11 cellular contexts compared by ENCODE assay signal in the genomic region with DNA sequence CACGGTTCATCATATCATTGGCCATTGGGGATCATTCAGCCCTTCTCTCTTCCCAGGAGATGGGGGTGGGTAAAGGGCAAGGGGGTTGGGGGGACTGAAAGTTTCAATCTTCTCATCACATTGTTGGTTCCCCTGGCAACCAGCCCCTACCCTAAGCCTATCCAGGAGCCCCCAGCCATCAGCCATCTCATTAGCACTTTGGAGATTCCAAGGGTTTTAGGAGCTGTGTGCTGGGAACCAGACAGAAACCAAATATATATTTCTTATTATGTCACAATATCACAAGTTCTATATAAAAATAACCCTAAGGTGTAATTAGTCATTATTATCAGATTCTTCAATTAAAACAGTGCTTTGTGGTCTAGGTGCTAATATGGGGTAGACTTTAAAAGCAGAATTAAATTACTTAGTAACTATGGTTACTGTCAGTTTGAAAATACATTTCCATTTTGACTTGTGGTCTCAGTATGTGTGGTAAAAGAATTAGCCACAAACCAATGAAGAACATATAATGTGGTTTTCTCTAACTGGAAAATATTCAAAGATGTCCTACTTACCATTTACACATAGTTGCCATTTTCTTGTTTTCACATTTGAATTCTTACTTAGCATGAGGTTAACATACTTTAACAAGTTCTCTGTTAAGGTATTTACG. TPM values are rescaled to one million over a fixed set of nuclear protein-coding genes. Genes with fewer than 3 reads are reported as not detected.
DNase-seq lines count a peak whose midpoint lies in the region; ATAC-seq, FAIRE-seq and TF ChIP-seq lines count a peak whose summit lies in the region.
"Had no signal": no experiment of that assay in that cellular context is flagged by ENCODE, and none has a peak within 500 bp of the region (broad histone marks: within the 10 kb centered on the region; RNA-seq: fewer than 3 reads in every experiment).

No MANE protein-coding gene starts in this region.

- peak overlapping the region; percentile 65 for H3K4me3 Mint-ChIP-seq in T-helper 17 cell
- H3K4me3 Mint-ChIP-seq: B cell had no signal

- H3K4me3 ChIP-seq in esophagus muscularis mucosa, result no peak overlapping the region

- H3K4me1 Mint-ChIP-seq in T-helper 17 cell, result peaks cover 21% of the 10 kb centered on the region
- H3K4me1 Mint-ChIP-seq: B cell had no signal

- no peaks in the 10 kb centered on the region for H3K4me1 ChIP-seq in esophagus muscularis mucosa

- WGBS in esophagus muscularis mucosa, result 88% methylated on average over 2 of the region's 2 CpGs

- no peak for TF ChIP-seq EP300 in esophagus muscularis mucosa (IDR thresholded peaks at IDR 0.05)

- no peak for TF ChIP-seq POLR2A in esophagus muscularis mucosa (IDR thresholded peaks at IDR 0.05; ENCODE audit: low read depth)

- H3K27ac ChIP-seq in esophagus muscularis mucosa (replicated peaks in 1 of 4), result no peak overlapping the region

- intact Hi-C loops in esophagus muscularis mucosa (cut with DNase I) (no loop called here), posterior cingulate gyrus (cut with DNase I) (no loop called here)

- H3K27me3 ChIP-seq in esophagus muscularis mucosa, result no peaks in the 10 kb centered on the region

- no peak for TF ChIP-seq CTCF in esophagus muscularis mucosa (IDR thresholded peaks at IDR 0.05)

- no peaks in the 10 kb centered on the region for H3K36me3 ChIP-seq in esophagus muscularis mucosa

- FAIRE-seq in GM19239 (lab: Jason Lieb, UNC), result peak; percentile 74

- H3K9me3 ChIP-seq in T-helper 17 cell (ENCODE audit: control insufficient read depth, low read length, poor library complexity, severe bottlenecking), result no peaks in the 10 kb centered on the region
- no peaks in the 10 kb centered on the region for H3K9me3 ChIP-seq in esophagus muscularis mucosa

- H3K36me3 Mint-ChIP-seq in T-helper 17 cell (ENCODE audit: low read depth), result peaks cover 5% of the 10 kb centered on the region

- no peaks in the 10 kb centered on the region for H3K27me3 Mint-ChIP-seq in T-helper 17 cell

- no peak overlapping the region for H3K27ac Mint-ChIP-seq in T-helper 17 cell
- H3K27ac Mint-ChIP-seq: B cell had no signal

- DNase-seq in CD1c-positive myeloid dendritic cell (ENCODE audit: extremely low spot score) (peak; percentile 28), GM19239 (ENCODE audit: insufficient read length, low spot score) (no peak), T-helper 17 cell (no peak), RPMI8226 (no peak), SKM-1 treated with dmso at 0.1 percent for 144 hours (lab: John Stamatoyannopoulos, UW; ENCODE audit: unreplicated experiment) (no peak), esophagus muscularis mucosa (ENCODE audit: extremely low spot score) (no peak), posterior cingulate gyrus (no peak)
- DNase-seq: effector CD4-positive, alpha-beta T cell; NCI-H510A treated with DMSO at 0.1 percent for 48 hours had no signal

- ATAC-seq in HG02973 (IDR thresholded peaks at IDR 0.05; ENCODE audit: unreplicated experiment) (peak; percentile 71), T-helper 17 cell (peak; percentile 85)

RNA-seq across cellular contexts. Expression of a gene that starts 28.1 kb away (rescaled TPM):
- total RNA-seq in T-helper 17 cell, result 1 to 10 TPM; 2.4 to 2.8 TPM
- total RNA-seq in esophagus muscularis mucosa, result not detected
- total RNA-seq: B cell had no signal

RNA-seq across cellular contexts. Expression of a gene that starts 59.6 kb away (rescaled TPM):
- total RNA-seq in T-helper 17 cell, result not detected
- not detected for total RNA-seq in esophagus muscularis mucosa
- total RNA-seq: B cell had no signal
